Comparison of ENCODE assay signal across 8 cellular contexts in genomic region chr11:33707831-33708230, GRCh38. TPM values are rescaled to one million over a fixed set of nuclear protein-coding genes. Genes with fewer than 3 reads are reported as not detected.
DNase-seq lines count a peak whose midpoint lies in the region; ATAC-seq, FAIRE-seq and TF ChIP-seq lines count a peak whose summit lies in the region.
"Not testable (repeated sequence)": the region's sequence is repeated elsewhere in the genome, so short reads cannot be mapped to it uniquely, and the experiment has no call there.
"Had no signal": no experiment of that assay in that cellular context is flagged by ENCODE, and none has a peak within 500 bp of the region (broad histone marks: within the 10 kb centered on the region; RNA-seq: fewer than 3 reads in every experiment).

No MANE protein-coding gene starts in this region.

- H3K36me3 ChIP-seq in left ventricle myocardium inferior, result peaks cover 57% of the 10 kb centered on the region
- H3K36me3 ChIP-seq in HepG2 (replicated peaks in 1 of 2; ENCODE audit: control insufficient read depth in 1 of 2, insufficient read depth in 2 of 2, low read length in 2 of 2), result peaks cover 2 to 24% of the 10 kb centered on the region in 2 experiments; a peak in 4 of 5 replicates
- H3K36me3 ChIP-seq in neutrophil, result peaks cover 25% of the 10 kb centered on the region
- H3K36me3 ChIP-seq in subcutaneous abdominal adipose tissue (ENCODE audit: control insufficient read depth in 5 of 5, insufficient read depth in 5 of 5, low read length in 5 of 5), result peaks cover 20 to 56% (median 47%) of the 10 kb centered on the region in 5 donors

- H3K4me3 ChIP-seq in left ventricle myocardium inferior; HepG2 (replicated peaks in 1 of 3; ENCODE audit: insufficient read depth in 1 of 3, low read depth in 2 of 3, low read length in 3 of 3); neutrophil (ENCODE audit: low read depth in 1 of 2, low read length in 1 of 2); subcutaneous abdominal adipose tissue (ENCODE audit: low read depth in 1 of 5, low read length in 5 of 5): not testable (repeated sequence)

- not testable (repeated sequence) for H3K9ac ChIP-seq in HepG2 (ENCODE audit: insufficient read depth, low read depth, low read length); subcutaneous abdominal adipose tissue (ENCODE audit: low read length in 5 of 5)

- not testable (repeated sequence) for TF ChIP-seq EP300 in HepG2 (IDR thresholded peaks at IDR 0.05; ENCODE audit: low read depth in 2 of 2, low read length in 2 of 2); HepG2 (CRISPR knock-in tag; IDR thresholded peaks at IDR 0.05; ENCODE audit: borderline replicate concordance)

- not testable (repeated sequence) for H3K4me2 ChIP-seq in HepG2 (ENCODE audit: low read depth, low read length)

- not testable (repeated sequence) for H3K79me2 ChIP-seq in HepG2 (ENCODE audit: insufficient read depth, low read length)

- TF ChIP-seq POLR2A in HepG2 (IDR thresholded peaks at IDR 0.05; ENCODE audit: insufficient read depth in 1 of 2, low read depth in 2 of 2, low read length in 2 of 2), result not testable (repeated sequence)

- H3K27ac Mint-ChIP-seq in MCF 10A (ENCODE audit: low read depth, unreplicated experiment), result peak overlapping the region; percentile 19

- H3K27ac ChIP-seq in foreskin keratinocyte; HepG2 (ENCODE audit: extremely low read length, insufficient read depth, low read length): not testable (repeated sequence)
- peak overlapping the region; percentile 89 for H3K27ac ChIP-seq in left ventricle myocardium inferior (replicated peaks)
- H3K27ac ChIP-seq in neutrophil, result peak overlapping the region; percentile 72
- H3K27ac ChIP-seq in subcutaneous abdominal adipose tissue (ENCODE audit: low read depth, low read length), result peak overlapping the region; percentile 67

- not testable (repeated sequence) for H3K27me3 ChIP-seq in foreskin keratinocyte; left ventricle myocardium inferior (ENCODE audit: low read depth); HepG2 (ENCODE audit: control insufficient read depth in 1 of 2, insufficient read depth in 2 of 2, low read length in 2 of 2); neutrophil; subcutaneous abdominal adipose tissue (ENCODE audit: control insufficient read depth in 5 of 5, insufficient read depth in 4 of 5, low read length in 5 of 5)

- not testable (repeated sequence) for TF ChIP-seq RAD21 in HepG2 (CRISPR knock-in tag; IDR thresholded peaks at IDR 0.05)

- H3K36me3 Mint-ChIP-seq in MCF 10A (ENCODE audit: insufficient read depth, unreplicated experiment), result peaks cover 93% of the 10 kb centered on the region

- not testable (repeated sequence) for H2AFZ ChIP-seq in HepG2 (ENCODE audit: low read length)

- BruUV-seq in MCF 10A (replicated peaks; lab: Mats Ljungman, UMichigan); HepG2 (replicated peaks; lab: Mats Ljungman, UMichigan): not testable (repeated sequence)

- H3K4me3 Mint-ChIP-seq in MCF 10A (ENCODE audit: unreplicated experiment), result not testable (repeated sequence)

- not testable (repeated sequence) for H3K9me3 ChIP-seq in left ventricle myocardium inferior (replicated peaks); HepG2 (ENCODE audit: low read length); neutrophil; subcutaneous abdominal adipose tissue (ENCODE audit: control insufficient read depth in 5 of 5, low read length in 5 of 5)

- peaks cover 26% of the 10 kb centered on the region for H3K4me1 Mint-ChIP-seq in MCF 10A (ENCODE audit: insufficient read depth, unreplicated experiment)

- not testable (repeated sequence) for H3K27me3 Mint-ChIP-seq in MCF 10A (ENCODE audit: insufficient read depth, unreplicated experiment)

- CTCF ChIA-PET in MCF 10A (lab: Yijun Ruan, JAX), result interaction anchor here (0.6 to 5.4 kb wide), 4 partner anchors 8 to 255 kb away, joined by 3 to 37 read pairs (median 12); no protein-coding TSS in a partner anchor
- CTCF ChIA-PET in HepG2 (lab: Yijun Ruan, JAX; ENCODE audit: low intra/inter-chr PET ratio, low total read pairs), result not testable (repeated sequence)

- H3K9me3 Mint-ChIP-seq in MCF 10A (ENCODE audit: unreplicated experiment), result not testable (repeated sequence)

- intact Hi-C loops in MCF 10A (cut with micrococcal nuclease); left ventricle myocardium inferior (cut with micrococcal nuclease); HepG2 (cut with micrococcal nuclease; ENCODE audit: unreplicated experiment): not testable (repeated sequence)

- H4K20me1 ChIP-seq in HepG2 (ENCODE audit: insufficient read depth, low read length), result not testable (repeated sequence)

- POLR2A ChIA-PET in MCF 10A (lab: Yijun Ruan, JAX), result interaction anchor here (1.3 to 8.9 kb wide), 5 partner anchors 13 to 67 kb away, joined by 4 to 124 read pairs (median 7); partner anchors contain the start of gene CD59
- POLR2A ChIA-PET in HepG2 (lab: Yijun Ruan, JAX), result interaction anchor here (1.0 to 2.3 kb wide), 3 partner anchors 8 to 28 kb away, joined by 3 to 14 read pairs (median 5); partner anchors contain the start of gene CD59

- WGBS in HepG2 (ENCODE audit: low lambda C conversion rate), result 83% methylated on average over 1 of the region's 2 CpGs

- peak; percentile 19 for ATAC-seq in foreskin keratinocyte
- ATAC-seq in HepG2, result not testable (repeated sequence)

- not testable (repeated sequence) for TF ChIP-seq CTCF in MCF 10A (IDR thresholded peaks at IDR 0.05; ENCODE audit: unreplicated experiment); foreskin keratinocyte (conservative IDR thresholded peaks at IDR 0.05); left ventricle myocardium inferior (IDR thresholded peaks at IDR 0.05; ENCODE audit: borderline replicate concordance); HepG2 (CRISPR knock-in tag; IDR thresholded peaks at IDR 0.05); neutrophil (IDR thresholded peaks at IDR 0.05)

- DNase-seq in NCI-H2029 (lab: John Stamatoyannopoulos, UW) (peak; percentile 36), MCF 10A (ENCODE audit: unreplicated experiment) (peak; percentile 85)
- not testable (repeated sequence) for DNase-seq in foreskin keratinocyte; left ventricle myocardium inferior; HepG2 (ENCODE audit: low spot score)

- H3K4me1 ChIP-seq in foreskin keratinocyte, result peaks cover 21% of the 10 kb centered on the region
- H3K4me1 ChIP-seq in left ventricle myocardium inferior, result peaks cover 88% of the 10 kb centered on the region
- peaks cover 56% of the 10 kb centered on the region for H3K4me1 ChIP-seq in HepG2 (ENCODE audit: insufficient read depth, low read length)
- H3K4me1 ChIP-seq in neutrophil (ENCODE audit: control insufficient read depth in 1 of 2, insufficient read depth in 1 of 2, low read depth in 1 of 2, low read length in 1 of 2), result peaks cover 32% of the 10 kb centered on the region in 2 experiments
- peaks cover 0 to 66% (median 0%) of the 10 kb centered on the region in 5 donors for H3K4me1 ChIP-seq in subcutaneous abdominal adipose tissue (ENCODE audit: control insufficient read depth in 5 of 5, insufficient read depth in 5 of 5, low read length in 5 of 5)

- in situ Hi-C loops in HepG2 (cut with HindIII; ENCODE audit: extremely low pct_ligation_motif_present, low pct_unique_long_range_greater_than_20kb), result not testable (repeated sequence)

- FAIRE-seq in HepG2 (lab: Jason Lieb, UNC), result not testable (repeated sequence)

RNA-seq across cellular contexts. Expression of gene C11orf91, which starts 7.2 kb away (rescaled TPM):
- total RNA-seq in MCF 10A (2022), result 2.8 and 2.9 TPM in 2 replicates
- total RNA-seq in foreskin keratinocyte, result 0.18 and 0.41 TPM in 2 replicates
- polyA plus RNA-seq in foreskin keratinocyte, result 0.20 and 0.50 TPM in 2 replicates
- not detected for total RNA-seq in left ventricle myocardium inferior
- total RNA-seq in HepG2 (2016; rRNA removed; fragmentation: Illumina TruSeq; extraction: Trizol), result 0.35 TPM in 1 of 2 replicates, not detected in the other
- 0.71 TPM in 1 of 2 replicates, not detected in the other for total RNA-seq in HepG2 (2016; cell fraction: cytosol; rRNA removed; fragmentation: Illumina TruSeq; extraction: Trizol; ENCODE audit: low read depth)
- not detected in 2 replicates for total RNA-seq in HepG2 (2016; cell fraction: insoluble cytoplasmic fraction; rRNA removed; fragmentation: Illumina TruSeq; extraction: Trizol)
- total RNA-seq in HepG2 (2016; cell fraction: membrane; rRNA removed; fragmentation: Illumina TruSeq; extraction: Trizol), result 0.31 and 0.48 TPM in 2 replicates
- not detected in 2 replicates for total RNA-seq in HepG2 (2016; cell fraction: nucleus; rRNA removed; fragmentation: Illumina TruSeq; extraction: Trizol)
- not detected in 2 replicates for polyA plus RNA-seq in HepG2 (2011; rRNA removed)
- not detected in 2 replicates for polyA plus RNA-seq in HepG2 (2011; cell fraction: cytosol; rRNA removed)
- 0.19 TPM in 1 of 2 replicates, not detected in the other for polyA plus RNA-seq in HepG2 (2011; cell fraction: nucleus; rRNA removed)
- 0.24 TPM in 1 of 2 replicates, not detected in the other for polyA plus RNA-seq in HepG2 (2012)
- 0.69 and 0.77 TPM in 2 replicates for polyA plus RNA-seq in HepG2 (2016; cell fraction: cytosol; fragmentation: Illumina TruSeq; extraction: Trizol; ENCODE audit: low read depth)
- polyA plus RNA-seq in HepG2 (2016; cell fraction: insoluble cytoplasmic fraction; fragmentation: Illumina TruSeq; extraction: Trizol; ENCODE audit: low read depth), result not detected in 2 replicates
- polyA plus RNA-seq in HepG2 (2016; cell fraction: membrane; fragmentation: Illumina TruSeq; extraction: Trizol; ENCODE audit: low read depth), result 0.62 and 1.2 TPM in 2 replicates
- not detected in 2 replicates for polyA plus RNA-seq in HepG2 (2016; cell fraction: nucleus; fragmentation: Illumina TruSeq; extraction: Trizol; ENCODE audit: insufficient read depth, low read depth)
- polyA minus RNA-seq in HepG2 (2011; rRNA and poly(A)+ RNA removed; ENCODE audit: low replicate concordance), result not detected in 2 replicates
- not detected in 2 replicates for polyA minus RNA-seq in HepG2 (2011; cell fraction: cytosol; rRNA and poly(A)+ RNA removed)
- polyA minus RNA-seq in HepG2 (2011; cell fraction: nucleus; rRNA and poly(A)+ RNA removed), result 1.3 TPM in 1 of 2 replicates, not detected in the other
- polyA plus RNA-seq: IgD-negative memory B cell had no signal

RNA-seq across cellular contexts. Expression of gene CD59, which starts 28.4 kb away (rescaled TPM):
- total RNA-seq in MCF 10A (2022) (597 and 618 TPM in 2 replicates), foreskin keratinocyte (670 and 816 TPM in 2 replicates), left ventricle myocardium inferior (789 TPM), HepG2 (2016; rRNA removed; fragmentation: Illumina TruSeq; extraction: Trizol) (184 and 289 TPM in 2 replicates)
- polyA plus RNA-seq in foreskin keratinocyte (645 and 724 TPM in 2 replicates), HepG2 (2011; rRNA removed) (127 and 132 TPM in 2 replicates)
- 17.9 and 18.3 TPM in 2 replicates for total RNA-seq in HepG2 (2016; cell fraction: cytosol; rRNA removed; fragmentation: Illumina TruSeq; extraction: Trizol; ENCODE audit: low read depth)
- total RNA-seq in HepG2 (2016; cell fraction: insoluble cytoplasmic fraction; rRNA removed; fragmentation: Illumina TruSeq; extraction: Trizol), result 187 and 287 TPM in 2 replicates
- total RNA-seq in HepG2 (2016; cell fraction: membrane; rRNA removed; fragmentation: Illumina TruSeq; extraction: Trizol), result 57.6 and 59.8 TPM in 2 replicates
- 207 and 235 TPM in 2 replicates for total RNA-seq in HepG2 (2016; cell fraction: nucleus; rRNA removed; fragmentation: Illumina TruSeq; extraction: Trizol)
- polyA plus RNA-seq in HepG2 (2011; cell fraction: cytosol; rRNA removed), result 79.2 and 136 TPM in 2 replicates
- polyA plus RNA-seq in HepG2 (2011; cell fraction: nucleus; rRNA removed), result 35.8 and 50.3 TPM in 2 replicates
- polyA plus RNA-seq in HepG2 (2012), result 99.3 and 122 TPM in 2 replicates
- polyA plus RNA-seq in HepG2 (2016; cell fraction: cytosol; fragmentation: Illumina TruSeq; extraction: Trizol; ENCODE audit: low read depth), result 34.0 and 44.2 TPM in 2 replicates
- 136 and 153 TPM in 2 replicates for polyA plus RNA-seq in HepG2 (2016; cell fraction: insoluble cytoplasmic fraction; fragmentation: Illumina TruSeq; extraction: Trizol; ENCODE audit: low read depth)
- 35.5 and 37.5 TPM in 2 replicates for polyA plus RNA-seq in HepG2 (2016; cell fraction: membrane; fragmentation: Illumina TruSeq; extraction: Trizol; ENCODE audit: low read depth)
- 257 and 263 TPM in 2 replicates for polyA plus RNA-seq in HepG2 (2016; cell fraction: nucleus; fragmentation: Illumina TruSeq; extraction: Trizol; ENCODE audit: insufficient read depth, low read depth)
- polyA minus RNA-seq in HepG2 (2011; rRNA and poly(A)+ RNA removed; ENCODE audit: low replicate concordance), result 118 and 499 TPM in 2 replicates
- polyA minus RNA-seq in HepG2 (2011; cell fraction: cytosol; rRNA and poly(A)+ RNA removed), result 42.6 and 62.0 TPM in 2 replicates
- 31.4 and 43.6 TPM in 2 replicates for polyA minus RNA-seq in HepG2 (2011; cell fraction: nucleus; rRNA and poly(A)+ RNA removed)
